24 cellular contexts compared by ENCODE assay signal in genomic region chr10:18226336-18226735, GRCh38.
"Had no signal": no experiment of that assay in that cellular context is flagged by ENCODE, and none has a peak within 500 bp of the region (broad histone marks: within the 10 kb centered on the region; RNA-seq: fewer than 3 reads in every experiment).

No MANE protein-coding gene starts in this region.

- DNase-seq: hypothalamus; immature natural killer cell; left ventricle myocardium inferior; naive thymus-derived CD8-positive, alpha-beta T cell; nucleus accumbens; pancreas; posterior cingulate gyrus; retina; right cardiac atrium; stimulated activated CD4-positive, alpha-beta T cell treated with anti-CD3 and anti-CD28 coated beads, Interleukin-4, amount 100 ng/mL, for 24 hours; stimulated activated naive CD4-positive, alpha-beta T cell; tibial artery; trophoblast cell; upper lobe of right lung had no signal

- H3K4me3 ChIP-seq: left ventricle myocardium inferior, lung, pancreas, prostate gland, skin epidermis, suprapubic skin, thoracic aorta, tibial artery, upper lobe of right lung had no signal

- H3K27ac ChIP-seq: left ventricle myocardium inferior, pancreas, prostate gland, skin epidermis, suprapubic skin, thoracic aorta, tibial artery, upper lobe of right lung had no signal

- ATAC-seq: naive thymus-derived CD8-positive, alpha-beta T cell; pancreas; right cardiac atrium; sciatic nerve; stimulated activated effector memory CD8-positive, alpha-beta T cell treated with anti-CD3 and anti-CD28 coated beads, Interleukin-12 subunit alpha, Interleukin-12 subunit beta, amount 100 ng/mL, for 72 hours; upper lobe of right lung had no signal

- H3K36me3 ChIP-seq: left ventricle myocardium inferior, pancreas, prostate gland, suprapubic skin, thoracic aorta, tibial artery, upper lobe of right lung had no signal

- H3K4me1 Mint-ChIP-seq: immature natural killer cell; naive thymus-derived CD8-positive, alpha-beta T cell; neural crest cell; stimulated activated effector memory CD8-positive, alpha-beta T cell treated with anti-CD3 and anti-CD28 coated beads, Interleukin-12 subunit alpha, Interleukin-12 subunit beta, amount 100 ng/mL, for 72 hours had no signal

- H3K27me3 ChIP-seq: pancreas, tibial artery, upper lobe of right lung had no signal

- H3K9me3 ChIP-seq: left ventricle myocardium inferior, pancreas, prostate gland, suprapubic skin, thoracic aorta, tibial artery, upper lobe of right lung had no signal

- H3K27me3 Mint-ChIP-seq: stimulated activated naive CD8-positive, alpha-beta T cell treated with anti-CD3 and anti-CD28 coated beads, Interleukin-15, Interleukin-2, amounts not matched to agents 100 ng/mL and 50 ng/mL, for 24 hours had no signal

- H3K36me3 Mint-ChIP-seq: immature natural killer cell; naive thymus-derived CD8-positive, alpha-beta T cell; stimulated activated effector memory CD8-positive, alpha-beta T cell treated with anti-CD3 and anti-CD28 coated beads, Interleukin-12 subunit alpha, Interleukin-12 subunit beta, amount 100 ng/mL, for 72 hours had no signal

- H3K4me1 ChIP-seq: pancreas, prostate gland, suprapubic skin had no signal

- H3K4me3 Mint-ChIP-seq: immature natural killer cell; naive thymus-derived CD8-positive, alpha-beta T cell; nephron; neural crest cell; stimulated activated effector memory CD8-positive, alpha-beta T cell treated with anti-CD3 and anti-CD28 coated beads, Interleukin-12 subunit alpha, Interleukin-12 subunit beta, amount 100 ng/mL, for 72 hours; stimulated activated naive CD8-positive, alpha-beta T cell treated with anti-CD3 and anti-CD28 coated beads, Interleukin-15, Interleukin-2, amounts not matched to agents 100 ng/mL and 50 ng/mL, for 24 hours had no signal

- H3K27ac Mint-ChIP-seq: immature natural killer cell; naive thymus-derived CD8-positive, alpha-beta T cell; nephron; stimulated activated effector memory CD8-positive, alpha-beta T cell treated with anti-CD3 and anti-CD28 coated beads, Interleukin-12 subunit alpha, Interleukin-12 subunit beta, amount 100 ng/mL, for 72 hours; stimulated activated naive CD8-positive, alpha-beta T cell treated with anti-CD3 and anti-CD28 coated beads, Interleukin-15, Interleukin-2, amounts not matched to agents 100 ng/mL and 50 ng/mL, for 24 hours had no signal

- H3K9me3 Mint-ChIP-seq: immature natural killer cell; naive thymus-derived CD8-positive, alpha-beta T cell; neural crest cell; stimulated activated effector memory CD8-positive, alpha-beta T cell treated with anti-CD3 and anti-CD28 coated beads, Interleukin-12 subunit alpha, Interleukin-12 subunit beta, amount 100 ng/mL, for 72 hours; stimulated activated naive CD8-positive, alpha-beta T cell treated with anti-CD3 and anti-CD28 coated beads, Interleukin-15, Interleukin-2, amounts not matched to agents 100 ng/mL and 50 ng/mL, for 24 hours had no signal
